In the genomic region with DNA sequence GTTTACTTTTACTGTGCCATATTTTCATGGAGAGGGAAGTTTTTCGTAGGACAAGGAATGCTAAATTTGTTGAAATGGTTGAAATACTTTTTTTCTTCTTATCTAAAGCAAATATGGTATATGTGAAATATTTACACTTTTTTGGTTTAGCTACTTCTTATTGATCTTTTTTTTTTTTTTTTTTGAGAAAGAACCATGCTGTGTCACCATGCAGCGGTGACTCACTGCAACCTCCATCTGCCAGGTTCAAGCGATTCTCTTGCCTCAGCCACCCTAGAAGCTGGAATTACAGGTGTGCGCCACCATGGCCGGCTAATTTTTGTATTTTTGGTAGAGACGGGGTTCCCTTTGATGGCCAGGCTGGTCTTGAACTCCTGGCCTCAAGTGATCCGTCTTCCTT, we compare ENCODE assay signal across 32 cellular contexts.
"Had no signal": no experiment of that assay in that cellular context is flagged by ENCODE, and none has a peak within 500 bp of the region (broad histone marks: within the 10 kb centered on the region; RNA-seq: fewer than 3 reads in every experiment).

No MANE protein-coding gene starts in this region.

- H3K4me1 Mint-ChIP-seq: activated CD4-positive, alpha-beta T cell treated with anti-CD3 and anti-CD28 coated beads, Interleukin-2, amount 10 ng/mL, durations not matched to agents 7 days and 5 days had no signal

- FAIRE-seq: astrocyte had no signal

- H3K27ac ChIP-seq: adrenal gland, body of pancreas, KMS-11, PC-9, RWPE1, WERI-Rb-1 had no signal

- H3K36me3 ChIP-seq: adrenal gland, breast epithelium, WERI-Rb-1 had no signal

- DNase-seq: activated CD4-positive, alpha-beta T cell treated with anti-CD3 and anti-CD28 coated beads for 1 hour; activated CD4-positive, alpha-beta T cell treated with anti-CD3 and anti-CD28 coated beads, Interleukin-2, amount 10 ng/mL, durations not matched to agents 7 days and 5 days; activated CD4-positive, alpha-beta T cell treated with anti-CD3 and anti-CD28 coated beads, Interleukin-2, amount 50 U/mL, for 48 hours; activated CD4-positive, CD25-positive, alpha-beta regulatory T cell; activated CD8-positive, alpha-beta memory T cell treated with anti-CD3 and anti-CD28 coated beads, Interleukin-2, amount 50 U/mL, for 4 hours; activated CD8-positive, alpha-beta T cell treated with anti-CD3 and anti-CD28 coated beads, Interleukin-2, amount 10 ng/mL, durations not matched to agents 7 days and 5 days; activated gamma-delta T cell treated with Interleukin-2 at 50 U/mL for 16 hours; activated naive CD4-positive, alpha-beta T cell treated with anti-CD3 and anti-CD28 coated beads for 36 hours; activated T-cell treated with anti-CD3 and anti-CD28 coated beads for 4 hours; activated T-cell treated with anti-CD3 and anti-CD28 coated beads, Interleukin-2, amount 50 U/mL, for 4 hours; adrenal gland; body of pancreas; MM.1S; NCI-H1048; NCI-H1105 treated with DMSO at 0.1 percent for 48 hours; NCI-H1436; NCI-H1694; NCI-H2029; NCI-H345; NK-92 treated with Interleukin-12 subunit alpha and Interleukin-12 subunit beta, amount 100 ng/mL, for 24 hours; PC-9; SW 1271; T-helper 1 cell; T-helper 9 cell; WERI-Rb-1 had no signal

- H3K4me1 ChIP-seq: adrenal gland had no signal

- H3K27ac Mint-ChIP-seq: activated CD4-positive, alpha-beta T cell treated with anti-CD3 and anti-CD28 coated beads, Interleukin-2, amount 10 ng/mL, durations not matched to agents 7 days and 5 days; activated CD8-positive, alpha-beta T cell treated with anti-CD3 and anti-CD28 coated beads, Interleukin-2, amount 10 ng/mL, durations not matched to agents 7 days and 5 days; activated naive CD4-positive, alpha-beta T cell treated with anti-CD3 and anti-CD28 coated beads for 36 hours; activated naive CD4-positive, alpha-beta T cell treated with anti-CD3 and anti-CD28 coated beads, Interleukin-2, amount 50 U/mL, for 72 hours; activated T-helper 1 cell treated with anti-CD3 and anti-CD28 coated beads, Interleukin-12 subunit alpha, Interleukin-12 subunit beta, Interleukin-2, Interleukin-4 antibody, amounts not matched to agents 30 ng/mL and 10 ng/mL and 1 ng/mL, durations not matched to agents 14 hours and 24 hours and 36 hours had no signal

- H3K27me3 Mint-ChIP-seq: activated CD4-positive, alpha-beta T cell treated with anti-CD3 and anti-CD28 coated beads, Interleukin-2, amount 10 ng/mL, durations not matched to agents 7 days and 5 days had no signal

- H3K9ac ChIP-seq: KMS-11 had no signal

- H3K27me3 ChIP-seq: adrenal gland, body of pancreas, breast epithelium had no signal

- H3K4me3 ChIP-seq: adrenal gland, body of pancreas, breast epithelium, PC-9 had no signal

- H2AFZ ChIP-seq: PC-9 had no signal

- H3K4me3 Mint-ChIP-seq: activated CD4-positive, alpha-beta T cell treated with anti-CD3 and anti-CD28 coated beads, Interleukin-2, amount 10 ng/mL, durations not matched to agents 7 days and 5 days; activated CD8-positive, alpha-beta T cell treated with anti-CD3 and anti-CD28 coated beads, Interleukin-2, amount 10 ng/mL, durations not matched to agents 7 days and 5 days; activated naive CD4-positive, alpha-beta T cell treated with anti-CD3 and anti-CD28 coated beads for 36 hours; activated T-cell treated with anti-CD3 and anti-CD28 coated beads, Interleukin-2, amount 50 U/mL, for 4 hours; activated T-helper 1 cell treated with anti-CD3 and anti-CD28 coated beads, Interleukin-12 subunit alpha, Interleukin-12 subunit beta, Interleukin-2, Interleukin-4 antibody, amounts not matched to agents 30 ng/mL and 10 ng/mL and 1 ng/mL, durations not matched to agents 14 hours and 24 hours and 36 hours had no signal

- H3K4me2 ChIP-seq: KMS-11, PC-9 had no signal

- H3K9me3 Mint-ChIP-seq: activated T-helper 1 cell treated with anti-CD3 and anti-CD28 coated beads, Interleukin-12 subunit alpha, Interleukin-12 subunit beta, Interleukin-2, Interleukin-4 antibody, amounts not matched to agents 30 ng/mL and 10 ng/mL and 1 ng/mL, durations not matched to agents 14 hours and 24 hours and 36 hours had no signal

- H3K9me3 ChIP-seq: body of pancreas had no signal

- ATAC-seq: activated CD8-positive, alpha-beta T cell treated with anti-CD3 and anti-CD28 coated beads, Interleukin-2, amount 10 ng/mL, durations not matched to agents 7 days and 5 days; body of pancreas; Right ventricle myocardium inferior had no signal
